ENCODE assay signal across 17 cellular contexts in the genomic region with DNA sequence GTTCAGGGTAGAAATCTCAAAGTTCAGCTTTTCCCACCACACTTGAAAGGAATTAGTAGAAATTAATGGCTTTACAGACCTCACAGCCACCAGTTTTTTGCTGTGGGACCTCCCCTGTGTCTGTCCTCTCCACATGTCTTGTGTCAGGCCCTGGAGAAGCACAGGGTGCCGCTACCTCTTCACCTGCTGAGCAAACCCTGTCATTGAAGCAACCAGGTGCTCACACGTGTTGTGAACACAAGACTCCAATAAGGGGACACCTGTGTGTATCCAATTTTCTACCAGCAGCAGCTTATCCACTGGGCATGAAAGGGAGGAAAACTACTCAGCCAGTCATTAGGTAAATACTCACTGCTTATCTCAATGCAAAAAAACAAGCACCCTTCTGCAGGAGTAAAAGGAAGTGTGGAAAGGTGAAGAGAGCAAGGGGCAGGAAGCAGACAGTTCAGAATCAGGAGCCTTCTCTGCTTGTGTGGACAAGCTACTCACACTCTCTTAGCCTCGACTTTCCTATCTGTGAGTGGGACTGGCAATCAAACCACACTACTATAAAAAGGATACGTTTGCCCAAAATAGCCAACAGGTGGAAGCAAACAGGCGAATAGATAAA.
DNase-seq lines count a peak whose midpoint lies in the region; ATAC-seq, FAIRE-seq and TF ChIP-seq lines count a peak whose summit lies in the region.
"Had no signal": no experiment of that assay in that cellular context is flagged by ENCODE, and none has a peak within 500 bp of the region (broad histone marks: within the 10 kb centered on the region; RNA-seq: fewer than 3 reads in every experiment).

No MANE protein-coding gene starts in this region.

- H3K36me3 ChIP-seq in endothelial cell of umbilical vein (ENCODE audit: control insufficient read depth in 2 of 2, extremely low read depth in 1 of 2, insufficient read depth in 2 of 2, low read length in 2 of 2) = no peaks in the 10 kb centered on the region
- no peaks in the 10 kb centered on the region for H3K36me3 ChIP-seq in ovary
- H3K36me3 ChIP-seq: BLaER1, right atrium auricular region had no signal

- no peaks in the 10 kb centered on the region for H3K4me1 ChIP-seq in endothelial cell of umbilical vein (ENCODE audit: control insufficient read depth, extremely low read depth, insufficient read depth, low read length)
- H3K4me1 ChIP-seq in ovary (ENCODE audit: insufficient read depth) = no peaks in the 10 kb centered on the region

- H3K27ac ChIP-seq in endothelial cell of umbilical vein (ENCODE audit: insufficient read depth, low read depth, low read length) (no peak overlapping the region), ovary (no peak overlapping the region)
- H3K27ac ChIP-seq: BLaER1, testis had no signal

- TF ChIP-seq EP300 in ovary (IDR thresholded peaks at IDR 0.05) = no peak

- TF ChIP-seq CTCF in endothelial cell of umbilical vein (IDR thresholded peaks at IDR 0.05; ENCODE audit: extremely low read depth in 1 of 2, insufficient read depth in 1 of 2, low read depth in 1 of 2, low read length in 2 of 2) (no peak), ovary (IDR thresholded peaks at IDR 0.05) (no peak)

- H3K9me3 Mint-ChIP-seq in activated T-cell treated with anti-CD3 and anti-CD28 coated beads, Interleukin-2, amount 50 U/mL, for 24 hours = peaks cover 6% of the 10 kb centered on the region
- H3K9me3 Mint-ChIP-seq: GM23338 had no signal

- dilution Hi-C loops in endothelial cell of umbilical vein (cut with MboI; ENCODE audit: extremely low pct_ligation_motif_present, low sequenced_read_pairs) = no loop called here

- H4K20me1 ChIP-seq in endothelial cell of umbilical vein (replicated peaks; ENCODE audit: control insufficient read depth, extremely low read depth, insufficient read depth, low read length) = no peaks in the 10 kb centered on the region
- H4K20me1 ChIP-seq: BLaER1 had no signal

- WGBS in ovary, 3 donors = 79 to 89% (median 85%) methylated on average over 5 of the region's 5 CpGs

- no peaks in the 10 kb centered on the region for H3K79me2 ChIP-seq in endothelial cell of umbilical vein (ENCODE audit: control insufficient read depth, insufficient read depth, low read length)

- no peak for ATAC-seq in GM21515 (IDR thresholded peaks at IDR 0.05; ENCODE audit: unreplicated experiment)
- no peak for ATAC-seq in GM21786 (IDR thresholded peaks at IDR 0.05; ENCODE audit: unreplicated experiment)
- ATAC-seq: GM23338 had no signal

- intact Hi-C loops in endothelial cell of umbilical vein (cut with micrococcal nuclease) (no loop called here), ovary (cut with DNase I) (no loop called here)

- H2AFZ ChIP-seq in endothelial cell of umbilical vein (ENCODE audit: low read depth, low read length) = no peak overlapping the region
- H2AFZ ChIP-seq: GM23338 had no signal

- H3K27me3 ChIP-seq in endothelial cell of umbilical vein (ENCODE audit: control insufficient read depth in 2 of 2, insufficient read depth in 2 of 2, low read length in 2 of 2) (peaks cover 0 to 4% of the 10 kb centered on the region in 2 experiments), ovary (no peaks in the 10 kb centered on the region)
- H3K27me3 ChIP-seq: BLaER1, right atrium auricular region, testis had no signal

- no peaks in the 10 kb centered on the region for H3K9me1 ChIP-seq in endothelial cell of umbilical vein (replicated peaks; ENCODE audit: control insufficient read depth, extremely low read depth, insufficient read depth, low read length)

- TF ChIP-seq POLR2A in endothelial cell of umbilical vein (IDR thresholded peaks at IDR 0.05; ENCODE audit: low read depth, low read length) = no peak
- no peak for TF ChIP-seq POLR2A in ovary (IDR thresholded peaks at IDR 0.05)

- FAIRE-seq in endothelial cell of umbilical vein (lab: Jason Lieb, UNC) = no peak
- FAIRE-seq: HTR-8/SVneo had no signal

- H3K4me3 Mint-ChIP-seq in activated T-cell treated with anti-CD3 and anti-CD28 coated beads, Interleukin-2, amount 50 U/mL, for 24 hours = no peak overlapping the region
- H3K4me3 Mint-ChIP-seq: activated B cell treated with CpG ODN at 0.5 μM for 24 hours, GM23338 had no signal

- CTCF ChIA-PET in endothelial cell of umbilical vein (lab: Charles Lee) = interaction anchor here (1.0 kb wide), 1 partner anchor 28 kb away, joined by 3 read pairs; no protein-coding TSS in a partner anchor

- peaks cover 25% of the 10 kb centered on the region for H3K27me3 Mint-ChIP-seq in activated T-cell treated with anti-CD3 and anti-CD28 coated beads, Interleukin-2, amount 50 U/mL, for 24 hours

- DNase-seq in NCI-H1105 treated with DMSO at 0.1 percent for 48 hours (lab: John Stamatoyannopoulos, UW) = peak; percentile 66
- DNase-seq in NCI-H2196 (lab: John Stamatoyannopoulos, UW; ENCODE audit: unreplicated experiment) = peak; percentile 77
- peak; percentile 25 for DNase-seq in endothelial cell of umbilical vein (ENCODE audit: low read depth, low spot score)
- DNase-seq in activated T-cell treated with anti-CD3 and anti-CD28 coated beads, Interleukin-2, amount 50 U/mL, for 24 hours = no peak
- no peak for DNase-seq in ovary
- DNase-seq: activated B cell treated with CpG ODN at 0.5 μM for 24 hours; activated CD8-positive, alpha-beta memory T cell treated with anti-CD3 and anti-CD28 coated beads for 24 hours; aorta; mesendoderm; NCI-H524 treated with DMSO at 0.1 percent for 48 hours; testis had no signal

- no TSS peak for BruUV-seq in endothelial cell of umbilical vein (replicated peaks; lab: Mats Ljungman, UMichigan)

- no peak overlapping the region for H3K27ac Mint-ChIP-seq in activated T-cell treated with anti-CD3 and anti-CD28 coated beads, Interleukin-2, amount 50 U/mL, for 24 hours
- H3K27ac Mint-ChIP-seq: activated B cell treated with CpG ODN at 0.5 μM for 24 hours, GM23338 had no signal

- H3K36me3 Mint-ChIP-seq in activated T-cell treated with anti-CD3 and anti-CD28 coated beads, Interleukin-2, amount 50 U/mL, for 24 hours (ENCODE audit: low read depth) = no peaks in the 10 kb centered on the region

- POLR2A ChIA-PET in endothelial cell of umbilical vein (lab: Charles Lee) = no interaction called here

- H3K4me1 Mint-ChIP-seq in activated T-cell treated with anti-CD3 and anti-CD28 coated beads, Interleukin-2, amount 50 U/mL, for 24 hours (ENCODE audit: low read depth) = peaks cover 19% of the 10 kb centered on the region
- H3K4me1 Mint-ChIP-seq: activated B cell treated with CpG ODN at 0.5 μM for 24 hours had no signal

- no peak overlapping the region for H3K4me3 ChIP-seq in endothelial cell of umbilical vein (replicated peaks in 1 of 3; ENCODE audit: insufficient read depth in 1 of 3, low read depth in 1 of 3, low read length in 3 of 3)
- H3K4me3 ChIP-seq in ovary = no peak overlapping the region
- H3K4me3 ChIP-seq: BLaER1, GM23338, right atrium auricular region, testis had no signal

- no peak overlapping the region for H3K4me2 ChIP-seq in endothelial cell of umbilical vein (ENCODE audit: insufficient read depth, low read length)
- H3K4me2 ChIP-seq: BLaER1, GM23338 had no signal

- no peak overlapping the region for H3K9ac ChIP-seq in endothelial cell of umbilical vein (replicated peaks; ENCODE audit: extremely low read depth, insufficient read depth, low read length)
- H3K9ac ChIP-seq: BLaER1 had no signal

- H3K9me3 ChIP-seq in endothelial cell of umbilical vein (replicated peaks; ENCODE audit: control insufficient read depth, insufficient read depth, low read length) = no peaks in the 10 kb centered on the region
- no peaks in the 10 kb centered on the region for H3K9me3 ChIP-seq in ovary
- H3K9me3 ChIP-seq: right atrium auricular region, testis had no signal

TF ChIP-seq in endothelial cell of umbilical vein, 7 proteins besides CTCF, POLR2A, EP300 and RAD21:
- TF ChIP-seq FOS (IDR thresholded peaks at IDR 0.05; ENCODE audit: borderline replicate concordance, insufficient read depth, low read length) = no peak

Comparison
In these comparisons a context has a peak if more than half of its experiments do, and no peak if none do; other contexts are left out.
1. DNase-seq: peak in NCI-H1105 treated with DMSO at 0.1 percent for 48 hours (single experiment), NCI-H2196 (single experiment) and endothelial cell of umbilical vein (single experiment); none in activated T-cell treated with anti-CD3 and anti-CD28 coated beads, Interleukin-2, amount 50 U/mL, for 24 hours (single experiment) and ovary (0 of 5).